21 cellular contexts compared by ENCODE assay signal in genomic region chr17:14205380-14205779, GRCh38. TPM values are rescaled to one million over a fixed set of nuclear protein-coding genes. Genes with fewer than 3 reads are reported as not detected.
DNase-seq lines count a peak whose midpoint lies in the region; ATAC-seq and TF ChIP-seq lines count a peak whose summit lies in the region.
"Had no signal": no experiment of that assay in that cellular context is flagged by ENCODE, and none has a peak within 500 bp of the region (broad histone marks: within the 10 kb centered on the region; RNA-seq: fewer than 3 reads in every experiment).

No MANE protein-coding gene starts in this region.

- ATAC-seq in naive thymus-derived CD8-positive, alpha-beta T cell: no peak
- no peak for ATAC-seq in GM18868 (IDR thresholded peaks at IDR 0.05; ENCODE audit: unreplicated experiment)

- H3K9me3 Mint-ChIP-seq in activated naive CD4-positive, alpha-beta T cell treated with anti-CD3 and anti-CD28 coated beads for 36 hours: no peaks in the 10 kb centered on the region
- no peaks in the 10 kb centered on the region for H3K9me3 Mint-ChIP-seq in CD8-positive, alpha-beta memory T cell
- no peaks in the 10 kb centered on the region for H3K9me3 Mint-ChIP-seq in activated CD4-positive, alpha-beta memory T cell treated with anti-CD3 and anti-CD28 coated beads, Interleukin-2, amount 10 ng/mL, durations not matched to agents 7 days and 5 days
- peaks cover 0 to 2% (median 0%) of the 10 kb centered on the region in 9 donors for H3K9me3 Mint-ChIP-seq in naive thymus-derived CD8-positive, alpha-beta T cell
- H3K9me3 Mint-ChIP-seq in progenitor cell of endocrine pancreas (ENCODE audit: low read depth): no peaks in the 10 kb centered on the region
- H3K9me3 Mint-ChIP-seq: brain, nephron progenitor cell had no signal

- POLR2A ChIA-PET in CD8-positive, alpha-beta memory T cell (lab: Charles Lee): no interaction called here
- POLR2A ChIA-PET in activated CD4-positive, alpha-beta memory T cell treated with anti-CD3 and anti-CD28 coated beads, Interleukin-2, amount 10 ng/mL, durations not matched to agents 7 days and 5 days (lab: Charles Lee): interaction anchor here (2.9 to 3.4 kb wide), 2 partner anchors 93 to 96 kb away, joined by 10 to 23 read pairs; partner anchors contain the start of gene HS3ST3B1
- POLR2A ChIA-PET in naive thymus-derived CD8-positive, alpha-beta T cell (lab: Charles Lee): interaction anchor here (0.6 to 2.0 kb wide), 2 partner anchors 96 kb away, joined by 3 to 13 read pairs; partner anchors contain the start of gene HS3ST3B1

- no peak for TF ChIP-seq CTCF in progenitor cell of endocrine pancreas (IDR thresholded peaks at IDR 0.05; ENCODE audit: unreplicated experiment)

- peak overlapping the region; percentile 89 for H3K27ac Mint-ChIP-seq in activated naive CD4-positive, alpha-beta T cell treated with anti-CD3 and anti-CD28 coated beads for 36 hours
- peak overlapping the region; percentile 86 to 99 (median 94) for H3K27ac Mint-ChIP-seq in CD8-positive, alpha-beta memory T cell
- peak overlapping the region; percentile 98 for H3K27ac Mint-ChIP-seq in activated CD4-positive, alpha-beta memory T cell treated with anti-CD3 and anti-CD28 coated beads, Interleukin-2, amount 10 ng/mL, durations not matched to agents 7 days and 5 days
- H3K27ac Mint-ChIP-seq in naive thymus-derived CD8-positive, alpha-beta T cell: peak overlapping the region; percentile 84 to 100 (median 90)
- H3K27ac Mint-ChIP-seq in progenitor cell of endocrine pancreas: no peak overlapping the region
- H3K27ac Mint-ChIP-seq: brain, nephron progenitor cell had no signal

- no peak overlapping the region for H3K27ac ChIP-seq in CD8-positive, alpha-beta memory T cell (ENCODE audit: low read depth, low read length)
- H3K27ac ChIP-seq: testis had no signal

- H3K4me1 ChIP-seq in CD8-positive, alpha-beta memory T cell (ENCODE audit: insufficient read depth, low read length): peaks cover 65% of the 10 kb centered on the region
- H3K4me1 ChIP-seq in HAP-1: no peaks in the 10 kb centered on the region

- H3K27me3 Mint-ChIP-seq in activated naive CD4-positive, alpha-beta T cell treated with anti-CD3 and anti-CD28 coated beads for 36 hours (ENCODE audit: low read depth): no peaks in the 10 kb centered on the region
- H3K27me3 Mint-ChIP-seq in CD8-positive, alpha-beta memory T cell: no peaks in the 10 kb centered on the region
- H3K27me3 Mint-ChIP-seq in activated CD4-positive, alpha-beta memory T cell treated with anti-CD3 and anti-CD28 coated beads, Interleukin-2, amount 10 ng/mL, durations not matched to agents 7 days and 5 days: no peaks in the 10 kb centered on the region
- no peaks in the 10 kb centered on the region for H3K27me3 Mint-ChIP-seq in naive thymus-derived CD8-positive, alpha-beta T cell
- no peaks in the 10 kb centered on the region for H3K27me3 Mint-ChIP-seq in progenitor cell of endocrine pancreas
- H3K27me3 Mint-ChIP-seq: brain had no signal

- DNase-seq in activated naive CD4-positive, alpha-beta T cell treated with anti-CD3 and anti-CD28 coated beads for 36 hours: no peak
- DNase-seq in activated naive CD4-positive, alpha-beta T cell (lab: John Stamatoyannopoulos, UW): no peak
- DNase-seq in CD8-positive, alpha-beta memory T cell: no peak
- DNase-seq in activated CD4-positive, alpha-beta memory T cell treated with anti-CD3 and anti-CD28 coated beads, Interleukin-2, amount 10 ng/mL, durations not matched to agents 7 days and 5 days: no peak
- DNase-seq in naive thymus-derived CD8-positive, alpha-beta T cell: no peak
- DNase-seq in HAP-1 (ENCODE audit: low spot score in 2 of 2) (no peak), progenitor cell of endocrine pancreas (ENCODE audit: low spot score, unreplicated experiment) (no peak)
- DNase-seq: DMS79 treated with DMSO at 0.1 percent for 48 hours, mesendoderm, NCI-H446, nephron progenitor cell, testis had no signal

- H3K9me3 ChIP-seq in CD8-positive, alpha-beta memory T cell (ENCODE audit: low read length): no peaks in the 10 kb centered on the region
- no peaks in the 10 kb centered on the region for H3K9me3 ChIP-seq in HAP-1
- H3K9me3 ChIP-seq: testis had no signal

- no peaks in the 10 kb centered on the region for H3K27me3 ChIP-seq in CD8-positive, alpha-beta memory T cell (ENCODE audit: insufficient read depth, low read length, poor library complexity, severe bottlenecking)
- no peaks in the 10 kb centered on the region for H3K27me3 ChIP-seq in HAP-1 (ENCODE audit: low read depth)
- H3K27me3 ChIP-seq: testis had no signal

- in situ Hi-C loops in HAP-1 (cut with MboI; ENCODE audit: low sequenced_read_pairs): loop anchor here (25.0 kb wide), 1 partner anchor 107 kb away; the partner anchor contains the start of gene HS3ST3B1

- intact Hi-C loops in activated naive CD4-positive, alpha-beta T cell treated with anti-CD3 and anti-CD28 coated beads for 36 hours (cut with micrococcal nuclease): loop anchor here (1.0 to 10.0 kb wide), 2 partner anchors 9 to 349 kb away; no protein-coding TSS in a partner anchor

- H3K4me1 Mint-ChIP-seq in activated naive CD4-positive, alpha-beta T cell treated with anti-CD3 and anti-CD28 coated beads for 36 hours (ENCODE audit: low read depth): peaks cover 65% of the 10 kb centered on the region
- H3K4me1 Mint-ChIP-seq in CD8-positive, alpha-beta memory T cell: peaks cover 66 to 77% (median 76%) of the 10 kb centered on the region in 3 donors
- peaks cover 84% of the 10 kb centered on the region for H3K4me1 Mint-ChIP-seq in activated CD4-positive, alpha-beta memory T cell treated with anti-CD3 and anti-CD28 coated beads, Interleukin-2, amount 10 ng/mL, durations not matched to agents 7 days and 5 days
- peaks cover 47 to 73% (median 68%) of the 10 kb centered on the region in 4 donors for H3K4me1 Mint-ChIP-seq in naive thymus-derived CD8-positive, alpha-beta T cell
- peaks cover 24% of the 10 kb centered on the region for H3K4me1 Mint-ChIP-seq in progenitor cell of endocrine pancreas (ENCODE audit: low read depth)

- no peaks in the 10 kb centered on the region for H3K36me3 ChIP-seq in CD8-positive, alpha-beta memory T cell (ENCODE audit: insufficient read depth, low read length)
- 0 out of 2 replicates have a peak, but pooled peaks cover 5% of the 10 kb centered on the region for H3K36me3 ChIP-seq in HAP-1 (replicated peaks)

- CTCF ChIA-PET in activated naive CD4-positive, alpha-beta T cell treated with anti-CD3 and anti-CD28 coated beads for 36 hours (lab: Charles Lee): interaction anchor here (1.0 kb wide), 1 partner anchor 140 kb away, joined by 4 read pairs; no protein-coding TSS in a partner anchor
- CTCF ChIA-PET in CD8-positive, alpha-beta memory T cell (lab: Charles Lee): interaction anchor here (1.6 kb wide), 1 partner anchor 15 kb away, joined by 3 read pairs; no protein-coding TSS in a partner anchor
- CTCF ChIA-PET in activated CD4-positive, alpha-beta memory T cell treated with anti-CD3 and anti-CD28 coated beads, Interleukin-2, amount 10 ng/mL, durations not matched to agents 7 days and 5 days (lab: Charles Lee): interaction anchor here (2.1 kb wide), 1 partner anchor 96 kb away, joined by 8 read pairs; the partner anchor contains the start of gene HS3ST3B1

- peaks cover 41% of the 10 kb centered on the region for H3K36me3 Mint-ChIP-seq in activated naive CD4-positive, alpha-beta T cell treated with anti-CD3 and anti-CD28 coated beads for 36 hours (ENCODE audit: low read depth)
- H3K36me3 Mint-ChIP-seq in CD8-positive, alpha-beta memory T cell: peaks cover 11 to 29% (median 18%) of the 10 kb centered on the region in 3 donors
- H3K36me3 Mint-ChIP-seq in activated CD4-positive, alpha-beta memory T cell treated with anti-CD3 and anti-CD28 coated beads, Interleukin-2, amount 10 ng/mL, durations not matched to agents 7 days and 5 days (ENCODE audit: low read depth): peaks cover 41% of the 10 kb centered on the region
- peaks cover 0 to 21% (median 7%) of the 10 kb centered on the region in 3 donors for H3K36me3 Mint-ChIP-seq in naive thymus-derived CD8-positive, alpha-beta T cell
- peaks cover 18% of the 10 kb centered on the region for H3K36me3 Mint-ChIP-seq in progenitor cell of endocrine pancreas (ENCODE audit: insufficient read depth)

- no peak overlapping the region for H3K4me3 ChIP-seq in CD8-positive, alpha-beta memory T cell (ENCODE audit: low read length)
- H3K4me3 ChIP-seq in HAP-1: no peak overlapping the region
- H3K4me3 ChIP-seq: testis had no signal

- peak overlapping the region; percentile 30 for H3K4me3 Mint-ChIP-seq in activated naive CD4-positive, alpha-beta T cell treated with anti-CD3 and anti-CD28 coated beads for 36 hours
- H3K4me3 Mint-ChIP-seq in CD8-positive, alpha-beta memory T cell: peak overlapping the region; percentile 40 to 90 (median 84)
- peak overlapping the region; percentile 50 for H3K4me3 Mint-ChIP-seq in activated CD4-positive, alpha-beta memory T cell treated with anti-CD3 and anti-CD28 coated beads, Interleukin-2, amount 10 ng/mL, durations not matched to agents 7 days and 5 days
- peak overlapping the region; percentile 50 to 83 (median 64) for H3K4me3 Mint-ChIP-seq in naive thymus-derived CD8-positive, alpha-beta T cell
- H3K4me3 Mint-ChIP-seq in progenitor cell of endocrine pancreas (ENCODE audit: low read depth): no peak overlapping the region
- H3K4me3 Mint-ChIP-seq: brain, nephron progenitor cell had no signal

RNA-seq across cellular contexts. Expression of gene CDRT15, which starts 31.3 kb away (rescaled TPM):
- not detected for total RNA-seq in activated naive CD4-positive, alpha-beta T cell treated with anti-CD3 and anti-CD28 coated beads for 36 hours
- not detected for total RNA-seq in CD8-positive, alpha-beta memory T cell
- polyA plus RNA-seq in CD8-positive, alpha-beta memory T cell: not detected
- not detected for total RNA-seq in activated CD4-positive, alpha-beta memory T cell treated with anti-CD3 and anti-CD28 coated beads, Interleukin-2, amount 10 ng/mL, durations not matched to agents 7 days and 5 days
- not detected for total RNA-seq in naive thymus-derived CD8-positive, alpha-beta T cell
- polyA plus RNA-seq in naive thymus-derived CD8-positive, alpha-beta T cell: under 1 TPM in 1 of 3 donors, not detected in 2; 0.62 TPM
- not detected in 2 replicates for total RNA-seq in progenitor cell of endocrine pancreas
- total RNA-seq: activated CD8-positive, alpha-beta memory T cell treated with anti-CD3 and anti-CD28 coated beads for 36 hours; fibroblast of villous mesenchyme; H7; LHCN-M2; pulmonary artery endothelial cell had no signal
- polyA plus RNA-seq: AG04450, keratinocyte had no signal
